1 cellular context compared by ENCODE assay signal in the genomic region with DNA sequence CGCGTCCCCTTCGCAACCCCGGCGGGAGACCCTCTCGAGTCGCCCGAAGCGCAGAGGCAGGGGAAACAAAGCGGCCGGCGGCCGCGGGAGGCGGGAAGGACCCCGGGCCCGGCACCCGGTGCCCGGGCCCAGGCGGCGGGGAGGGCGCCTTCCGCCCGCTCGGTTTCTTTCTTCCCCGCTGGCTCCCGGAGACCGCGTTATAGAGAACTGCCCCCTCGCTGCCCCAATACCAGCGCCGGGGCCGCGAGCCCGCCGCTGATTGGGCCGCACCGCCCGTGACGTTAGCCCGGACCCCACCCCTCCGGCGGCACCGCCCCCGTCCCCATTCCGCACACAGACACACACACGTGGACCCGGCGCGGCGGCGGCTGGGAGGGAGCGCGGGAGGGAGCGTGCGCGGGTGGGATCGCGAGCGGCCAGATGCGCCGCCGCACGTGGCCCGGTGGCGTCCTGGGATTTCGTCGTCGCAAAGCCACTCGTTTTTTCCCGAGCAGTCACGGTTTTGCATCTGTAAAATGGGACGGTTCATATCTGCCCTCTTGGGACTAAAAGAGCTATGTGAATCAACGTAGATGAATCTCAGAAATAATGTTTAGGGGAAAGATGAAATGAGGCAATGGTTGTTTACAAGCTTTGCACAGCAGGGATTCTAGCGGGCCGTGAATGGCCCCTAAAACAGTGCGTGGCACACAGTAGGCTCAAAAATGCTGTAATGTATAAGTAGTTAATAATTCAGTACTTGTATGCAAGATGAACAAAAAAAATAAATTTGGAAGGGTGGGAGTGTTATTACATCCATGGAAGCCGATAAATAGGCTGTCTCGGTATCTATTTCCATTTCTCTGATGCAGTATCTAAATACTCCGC.
TF ChIP-seq lines count a peak whose summit lies in the region.

A gene (minus strand): TSS at position 209 of the 867 bp plus-strand sequence. CDS start 462 bp downstream, outside the sequence.

TF ChIP-seq in GM23338, 12 proteins besides CTCF, POLR2A, EP300 and RAD21 (continued from another document):
- TF ChIP-seq, protein P1, sequence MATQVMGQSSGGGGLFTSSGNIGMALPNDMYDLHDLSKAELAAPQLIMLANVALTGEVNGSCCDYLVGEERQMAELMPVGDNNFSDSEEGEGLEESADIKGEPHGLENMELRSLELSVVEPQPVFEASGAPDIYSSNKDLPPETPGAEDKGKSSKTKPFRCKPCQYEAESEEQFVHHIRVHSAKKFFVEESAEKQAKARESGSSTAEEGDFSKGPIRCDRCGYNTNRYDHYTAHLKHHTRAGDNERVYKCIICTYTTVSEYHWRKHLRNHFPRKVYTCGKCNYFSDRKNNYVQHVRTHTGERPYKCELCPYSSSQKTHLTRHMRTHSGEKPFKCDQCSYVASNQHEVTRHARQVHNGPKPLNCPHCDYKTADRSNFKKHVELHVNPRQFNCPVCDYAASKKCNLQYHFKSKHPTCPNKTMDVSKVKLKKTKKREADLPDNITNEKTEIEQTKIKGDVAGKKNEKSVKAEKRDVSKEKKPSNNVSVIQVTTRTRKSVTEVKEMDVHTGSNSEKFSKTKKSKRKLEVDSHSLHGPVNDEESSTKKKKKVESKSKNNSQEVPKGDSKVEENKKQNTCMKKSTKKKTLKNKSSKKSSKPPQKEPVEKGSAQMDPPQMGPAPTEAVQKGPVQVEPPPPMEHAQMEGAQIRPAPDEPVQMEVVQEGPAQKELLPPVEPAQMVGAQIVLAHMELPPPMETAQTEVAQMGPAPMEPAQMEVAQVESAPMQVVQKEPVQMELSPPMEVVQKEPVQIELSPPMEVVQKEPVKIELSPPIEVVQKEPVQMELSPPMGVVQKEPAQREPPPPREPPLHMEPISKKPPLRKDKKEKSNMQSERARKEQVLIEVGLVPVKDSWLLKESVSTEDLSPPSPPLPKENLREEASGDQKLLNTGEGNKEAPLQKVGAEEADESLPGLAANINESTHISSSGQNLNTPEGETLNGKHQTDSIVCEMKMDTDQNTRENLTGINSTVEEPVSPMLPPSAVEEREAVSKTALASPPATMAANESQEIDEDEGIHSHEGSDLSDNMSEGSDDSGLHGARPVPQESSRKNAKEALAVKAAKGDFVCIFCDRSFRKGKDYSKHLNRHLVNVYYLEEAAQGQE (IDR thresholded peaks at IDR 0.05; ENCODE audit: unreplicated experiment) = no peak
